Comparison of ENCODE assay signal across 3 cellular contexts in genomic region chr22:20019661-20020532, GRCh38.
TF ChIP-seq lines count a peak whose summit lies in the region.

No MANE protein-coding gene starts in this region.

TF ChIP-seq in SK-N-SH, 30 proteins besides CTCF, POLR2A, EP300 and RAD21:
- TF ChIP-seq SIN3A (IDR thresholded peaks at IDR 0.05; ENCODE audit: borderline replicate concordance, low read depth, low read length) (no peak), NRF1 (IDR thresholded peaks at IDR 0.05; ENCODE audit: low read depth, low read length) (no peak), POLR2AphosphoS5 (IDR thresholded peaks at IDR 0.05; ENCODE audit: low read depth, low read length) (no peak), NFIC (IDR thresholded peaks at IDR 0.05; ENCODE audit: borderline replicate concordance) (no peak)

TF ChIP-seq in SK-N-SH treated with all-trans-retinoic acid at 6 μM for 48 hours, 23 proteins besides CTCF, POLR2A, EP300 and RAD21:
- TF ChIP-seq TCF4 (CRISPR knock-in tag; IDR thresholded peaks at IDR 0.05; ENCODE audit: borderline replicate concordance) (no peak), ZNF8 (CRISPR knock-in tag; IDR thresholded peaks at IDR 0.05) (no peak), ZC3H10 (CRISPR knock-in tag; IDR thresholded peaks at IDR 0.05) (no peak), CSDC2 (CRISPR knock-in tag; IDR thresholded peaks at IDR 0.05) (no peak), ZFP30 (CRISPR knock-in tag; IDR thresholded peaks at IDR 0.05) (no peak), ISL1 (CRISPR knock-in tag; IDR thresholded peaks at IDR 0.05) (no peak), BACH2 (CRISPR knock-in tag; IDR thresholded peaks at IDR 0.05; ENCODE audit: borderline replicate concordance) (no peak), TSHZ2 (CRISPR knock-in tag; IDR thresholded peaks at IDR 0.05) (no peak), TOX (CRISPR knock-in tag; IDR thresholded peaks at IDR 0.05; ENCODE audit: borderline replicate concordance) (no peak), GLIS3 (CRISPR knock-in tag; IDR thresholded peaks at IDR 0.05) (no peak), ARNTL (CRISPR knock-in tag; IDR thresholded peaks at IDR 0.05; ENCODE audit: borderline replicate concordance, low read depth) (no peak), RARB (CRISPR knock-in tag; IDR thresholded peaks at IDR 0.05) (no peak), CSRNP3 (CRISPR knock-in tag; IDR thresholded peaks at IDR 0.05) (no peak), ZNF70 (CRISPR knock-in tag; IDR thresholded peaks at IDR 0.05) (no peak), ZFP3 (CRISPR knock-in tag; IDR thresholded peaks at IDR 0.05) (no peak), ZNF565 (CRISPR knock-in tag; conservative IDR thresholded peaks at IDR 0.05; ENCODE audit: low read depth) (no peak), PPARA (CRISPR knock-in tag; IDR thresholded peaks at IDR 0.05; ENCODE audit: borderline replicate concordance) (no peak), SNAI2 (CRISPR knock-in tag; IDR thresholded peaks at IDR 0.05) (no peak)
- TF ChIP-seq, protein P1, sequence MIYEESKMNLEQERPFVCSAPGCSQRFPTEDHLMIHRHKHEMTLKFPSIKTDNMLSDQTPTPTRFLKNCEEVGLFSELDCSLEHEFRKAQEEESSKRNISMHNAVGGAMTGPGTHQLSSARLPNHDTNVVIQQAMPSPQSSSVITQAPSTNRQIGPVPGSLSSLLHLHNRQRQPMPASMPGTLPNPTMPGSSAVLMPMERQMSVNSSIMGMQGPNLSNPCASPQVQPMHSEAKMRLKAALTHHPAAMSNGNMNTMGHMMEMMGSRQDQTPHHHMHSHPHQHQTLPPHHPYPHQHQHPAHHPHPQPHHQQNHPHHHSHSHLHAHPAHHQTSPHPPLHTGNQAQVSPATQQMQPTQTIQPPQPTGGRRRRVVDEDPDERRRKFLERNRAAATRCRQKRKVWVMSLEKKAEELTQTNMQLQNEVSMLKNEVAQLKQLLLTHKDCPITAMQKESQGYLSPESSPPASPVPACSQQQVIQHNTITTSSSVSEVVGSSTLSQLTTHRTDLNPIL (CRISPR knock-in tag; IDR thresholded peaks at IDR 0.05; ENCODE audit: low read depth): no peak

TF ChIP-seq in HepG2, 621 proteins besides CTCF, POLR2A, EP300 and RAD21:
- TF ChIP-seq ZNF629 (CRISPR knock-in tag; conservative IDR thresholded peaks at IDR 0.05) (peak; percentile 87), ZMAT3 (CRISPR knock-in tag; conservative IDR thresholded peaks at IDR 0.05) (no peak)
